Comparison of ENCODE assay signal across 10 cellular contexts in the genomic region with DNA sequence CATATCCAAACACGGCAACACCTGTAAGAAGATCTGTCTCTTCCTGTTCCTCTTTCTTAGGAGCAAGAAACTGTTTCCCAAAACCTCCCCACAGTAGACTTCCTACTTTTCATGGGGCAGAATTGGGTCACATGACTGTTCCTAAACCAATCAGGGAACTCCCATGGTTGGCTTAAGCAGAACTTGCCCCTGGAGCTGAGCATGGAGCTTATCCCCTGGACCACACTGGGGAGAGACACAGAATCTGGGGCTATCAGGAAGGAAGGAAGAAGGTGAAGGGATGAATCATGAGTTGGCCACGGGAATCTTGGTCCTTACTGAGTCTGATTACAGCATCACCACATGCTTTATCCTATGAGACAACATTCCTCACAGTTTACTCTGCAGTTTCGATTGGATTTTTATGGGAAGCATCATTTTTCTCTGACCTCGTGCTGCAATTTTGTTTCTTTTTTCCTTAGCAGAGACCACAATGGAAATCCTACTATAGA.
DNase-seq lines count a peak whose midpoint lies in the region; ATAC-seq and TF ChIP-seq lines count a peak whose summit lies in the region.
"Had no signal": no experiment of that assay in that cellular context is flagged by ENCODE, and none has a peak within 500 bp of the region (broad histone marks: within the 10 kb centered on the region; RNA-seq: fewer than 3 reads in every experiment).

No MANE protein-coding gene starts in this region.

- TF ChIP-seq CTCF in cardiac fibroblast (IDR thresholded peaks at IDR 0.05; ENCODE audit: low read depth, low read length) (no peak), GM20000 (IDR thresholded peaks at IDR 0.05; ENCODE audit: extremely low read depth, missing control alignments) (no peak)

- ATAC-seq in HG02938 (IDR thresholded peaks at IDR 0.05; ENCODE audit: unreplicated experiment): no peak

- DNase-seq in AG08396 (ENCODE audit: low spot score) (peak; percentile 76), KBM-7 (peak; percentile 38), cardiac fibroblast (ENCODE audit: low read depth in 2 of 2) (peak; percentile 79 to 92), myocyte (ENCODE audit: low read depth) (peak; percentile 36), posterior cingulate gyrus (no peak), AML-193 (lab: John Stamatoyannopoulos, UW) (no peak), GM20000 (ENCODE audit: low spot score) (no peak)
- DNase-seq: DMS79 treated with DMSO at 0.1 percent for 48 hours, Peyer's patch had no signal

- H3K4me3 ChIP-seq in cardiac fibroblast (replicated peaks in 1 of 2; ENCODE audit: low read depth in 2 of 2, low read length in 2 of 2): no peak overlapping the region
- H3K4me3 ChIP-seq: Peyer's patch had no signal

- intact Hi-C loops in posterior cingulate gyrus (cut with DNase I): no loop called here

- in situ Hi-C loops in KBM-7 (cut with MboI; ENCODE audit: low pct_unique_long_range_greater_than_20kb, low sequenced_read_pairs): no loop called here

Comparison
In these comparisons a context has a peak if more than half of its experiments do, and no peak if none do; other contexts are left out.
1. DNase-seq: peak in AG08396 (single experiment), KBM-7 (single experiment), cardiac fibroblast (2 of 2) and myocyte (single experiment); none in posterior cingulate gyrus (0 of 10), AML-193 (0 of 2) and GM20000 (single experiment).